7 cellular contexts compared by ENCODE assay signal in genomic region chr12:54579696-54580333, GRCh38. TPM values are rescaled to one million over a fixed set of nuclear protein-coding genes. Genes with fewer than 3 reads are reported as not detected.
DNase-seq lines count a peak whose midpoint lies in the region; TF ChIP-seq lines count a peak whose summit lies in the region.

No MANE protein-coding gene starts in this region.

- H3K9ac ChIP-seq in smooth muscle cell (ENCODE audit: low read depth), result no peak overlapping the region

- TF ChIP-seq CTCF in GM12874 (IDR thresholded peaks at IDR 0.05; ENCODE audit: insufficient read depth, low read depth, low read length) (peak; percentile 100), LNCAP (IDR thresholded peaks at IDR 0.05) (peak; percentile 99), ascending aorta (IDR thresholded peaks at IDR 0.05) (peak; percentile 92 to 100 (median 99)), smooth muscle cell (IDR thresholded peaks at IDR 0.05; ENCODE audit: borderline replicate concordance, insufficient read depth, poor library complexity, severe bottlenecking) (peak; percentile 98)

- peak overlapping the region; percentile 90 for H2AFZ ChIP-seq in smooth muscle cell (ENCODE audit: low read depth)

- intact Hi-C loops in ascending aorta (cut with DNase I), result loop anchor here (2.0 to 5.0 kb wide), 2 partner anchors 17 to 53 kb away; no protein-coding TSS in a partner anchor

- 18% methylated on average over 11 of the region's 11 CpGs for WGBS in smooth muscle cell (ENCODE audit: low lambda C conversion rate)

- H3K36me3 ChIP-seq in ascending aorta (peaks cover 30 to 35% of the 10 kb centered on the region in 2 donors), smooth muscle cell (ENCODE audit: low read depth) (no peaks in the 10 kb centered on the region)

- H3F3A ChIP-seq in smooth muscle cell (ENCODE audit: low read depth), result no peaks in the 10 kb centered on the region

- H3K27ac ChIP-seq in ascending aorta (peak overlapping the region; percentile 27 to 29), smooth muscle cell (ENCODE audit: low read depth) (no peak overlapping the region)

- H3K79me2 ChIP-seq in smooth muscle cell (ENCODE audit: low read depth), result no peaks in the 10 kb centered on the region

- DNase-seq in H4 (ENCODE audit: low spot score) (peak; percentile 76), T-helper 2 cell (peak; percentile 28 to 78 (median 64)), ascending aorta (ENCODE audit: low spot score in 2 of 2) (peak; percentile 39 to 93), hypothalamus (lab: John Stamatoyannopoulos, UW) (peak; percentile 12 to 91 (median 68)), smooth muscle cell (lab: John Stamatoyannopoulos, UW; ENCODE audit: unreplicated experiment) (peak; percentile 67)

- H3K4me2 ChIP-seq in smooth muscle cell, result peak overlapping the region; percentile 78

- no peaks in the 10 kb centered on the region for H4K20me1 ChIP-seq in smooth muscle cell (ENCODE audit: low read depth)

- H3K9me3 ChIP-seq in ascending aorta (no peaks in the 10 kb centered on the region), smooth muscle cell (replicated peaks; ENCODE audit: low read depth) (no peaks in the 10 kb centered on the region)

- H3K4me1 ChIP-seq in ascending aorta (peaks cover 0 to 3% of the 10 kb centered on the region in 2 donors), smooth muscle cell (ENCODE audit: low read depth) (no peaks in the 10 kb centered on the region)

- H3K4me3 ChIP-seq in ascending aorta, result no peak overlapping the region
- H3K4me3 ChIP-seq in smooth muscle cell, result no peak overlapping the region

- H3K27me3 ChIP-seq in ascending aorta (no peaks in the 10 kb centered on the region), smooth muscle cell (ENCODE audit: low read depth) (peaks cover 23% of the 10 kb centered on the region)

RNA-seq across cellular contexts. Expression of gene PPP1R1A, which starts 8.6 kb away (rescaled TPM):
- 0.21 TPM in 1 of 2 replicates, not detected in the other for total RNA-seq in H4 (2014; rRNA removed; shearing (Covaris generic))
- total RNA-seq in ascending aorta (28.7 TPM), smooth muscle cell (not detected in 2 replicates)
- polyA plus RNA-seq in smooth muscle cell, result 0.31 TPM in 1 of 2 replicates, not detected in the other

RNA-seq across cellular contexts. Expression of gene PDE1B, which starts 30.4 kb away (rescaled TPM):
- total RNA-seq in H4 (2014; rRNA removed; shearing (Covaris generic)), result 0.10 and 0.43 TPM in 2 replicates
- total RNA-seq in ascending aorta (82.1 TPM), smooth muscle cell (0.04 TPM in 1 of 2 replicates, not detected in the other)
- not detected in 2 replicates for polyA plus RNA-seq in smooth muscle cell

RNA-seq across cellular contexts. Expression of gene LACRT, which starts 54.9 kb away (rescaled TPM):
- not detected in 2 replicates for total RNA-seq in H4 (2014; rRNA removed; shearing (Covaris generic))
- total RNA-seq in ascending aorta (not detected), smooth muscle cell (not detected in 2 replicates)
- polyA plus RNA-seq in smooth muscle cell, result not detected in 2 replicates

Comparison
In these comparisons a context has a peak if more than half of its experiments do, and no peak if none do; other contexts are left out.
1. RNA of gene PPP1R1A, which starts 8.6 kb away (total RNA-seq): 28.7 TPM in ascending aorta (single experiment); 0.21 TPM in H4 and not detected in smooth muscle cell; every median in the first group is over 10 times any median in the second.
2. RNA of gene PDE1B, which starts 30.4 kb away (total RNA-seq): 82.1 TPM in ascending aorta (single experiment); 0.10 to 0.43 TPM in H4 and 0.04 TPM in smooth muscle cell; every median in the first group is over 10 times any median in the second.
3. Peak in every context shown above with its lines, with median percentiles within 50 percentile points of each other: CTCF ChIP-seq and DNase-seq.